8 cellular contexts compared by ENCODE assay signal in the genomic region with DNA sequence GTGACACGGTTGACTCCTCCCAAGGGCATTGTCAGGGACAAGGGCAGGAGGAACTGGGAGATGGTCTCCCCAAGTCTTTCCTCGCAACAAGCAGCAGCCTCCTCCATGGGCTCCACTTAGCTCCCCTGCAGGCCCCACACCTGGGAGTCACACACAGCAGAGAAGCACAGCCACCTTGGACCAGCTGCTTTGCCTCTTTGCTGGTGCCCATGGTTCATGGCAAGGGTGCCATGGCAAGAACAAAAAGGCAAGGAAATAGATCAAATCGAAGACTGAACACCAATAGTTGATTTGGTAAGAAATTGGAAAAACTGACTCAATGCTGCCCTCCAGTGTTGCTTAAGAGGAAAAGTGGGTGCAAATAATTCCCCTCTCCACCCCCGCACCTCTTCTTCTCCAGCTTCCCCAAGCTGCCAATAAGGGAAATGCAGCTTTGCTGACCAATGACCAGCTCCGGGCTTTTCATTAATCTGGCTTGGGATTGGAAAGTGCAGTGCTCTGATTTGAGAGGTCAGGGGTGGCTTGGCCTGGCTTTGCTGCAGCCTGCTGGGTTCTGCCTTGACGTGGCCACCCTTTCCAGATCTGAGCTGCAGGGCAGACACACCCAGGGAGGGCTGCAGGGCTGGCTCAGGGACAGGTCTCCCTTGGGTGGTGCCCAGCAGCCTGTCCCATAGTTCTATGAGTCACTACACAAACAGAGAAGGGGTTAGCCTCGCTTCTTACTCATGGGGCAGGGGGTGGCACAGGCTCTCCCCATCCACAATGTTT.
A peak's percentile ranks its signal among the peaks of the same experiment; 100 is the strongest.
DNase-seq lines count a peak whose midpoint lies in the region; ATAC-seq, FAIRE-seq and TF ChIP-seq lines count a peak whose summit lies in the region.

No MANE protein-coding gene starts in this region.

- no peak overlapping the region for H3K23ac ChIP-seq in mesendoderm (ENCODE audit: low read length)

- H2BK5ac ChIP-seq in mesendoderm (ENCODE audit: low read length), result no peak overlapping the region

- peak; percentile 84 to 90 for TF ChIP-seq CTCF in endothelial cell of umbilical vein (IDR thresholded peaks at IDR 0.05; ENCODE audit: extremely low read depth in 1 of 2, insufficient read depth in 1 of 2, low read depth in 1 of 2, low read length in 2 of 2)

- H3K4me1 ChIP-seq in endothelial cell of umbilical vein (ENCODE audit: control insufficient read depth, extremely low read depth, insufficient read depth, low read length) (peaks cover 5% of the 10 kb centered on the region), mesendoderm (ENCODE audit: control insufficient read depth, low read depth, low read length) (no peaks in the 10 kb centered on the region)

- H4K5ac ChIP-seq in mesendoderm (ENCODE audit: low read length), result no peak overlapping the region

- H3K56ac ChIP-seq in mesendoderm (ENCODE audit: low read length), result peak overlapping the region; percentile 51

- no peaks in the 10 kb centered on the region for H4K20me1 ChIP-seq in endothelial cell of umbilical vein (replicated peaks; ENCODE audit: control insufficient read depth, extremely low read depth, insufficient read depth, low read length)

- H3K4ac ChIP-seq in mesendoderm (ENCODE audit: low read depth, low read length), result no peak overlapping the region

- POLR2A ChIA-PET in endothelial cell of umbilical vein (lab: Charles Lee), result no interaction called here

- H3K27ac ChIP-seq in endothelial cell of umbilical vein (ENCODE audit: insufficient read depth, low read depth, low read length) (no peak overlapping the region), mesendoderm (ENCODE audit: low read depth, low read length) (no peak overlapping the region)

- H2AFZ ChIP-seq in endothelial cell of umbilical vein (ENCODE audit: low read depth, low read length), result no peak overlapping the region

- H3K36me3 ChIP-seq in endothelial cell of umbilical vein (ENCODE audit: control insufficient read depth in 2 of 2, extremely low read depth in 1 of 2, insufficient read depth in 2 of 2, low read length in 2 of 2), result no peaks in the 10 kb centered on the region
- no peaks in the 10 kb centered on the region for H3K36me3 ChIP-seq in mesendoderm (ENCODE audit: control insufficient read depth, insufficient read depth, low read length)

- H4K8ac ChIP-seq in mesendoderm (ENCODE audit: low read depth, low read length), result no peak overlapping the region

- no peaks in the 10 kb centered on the region for H3K9me1 ChIP-seq in endothelial cell of umbilical vein (replicated peaks; ENCODE audit: control insufficient read depth, extremely low read depth, insufficient read depth, low read length)

- H3K79me2 ChIP-seq in endothelial cell of umbilical vein (ENCODE audit: control insufficient read depth, insufficient read depth, low read length) (no peaks in the 10 kb centered on the region), mesendoderm (ENCODE audit: control insufficient read depth, insufficient read depth, low read length) (no peaks in the 10 kb centered on the region)

- H2BK15ac ChIP-seq in mesendoderm (replicated peaks; ENCODE audit: low read depth), result no peak overlapping the region

- no peak for TF ChIP-seq POLR2A in endothelial cell of umbilical vein (IDR thresholded peaks at IDR 0.05; ENCODE audit: low read depth, low read length)

- no peaks in the 10 kb centered on the region for H3K9me3 ChIP-seq in endothelial cell of umbilical vein (replicated peaks; ENCODE audit: control insufficient read depth, insufficient read depth, low read length)

- dilution Hi-C loops in endothelial cell of umbilical vein (cut with MboI; ENCODE audit: extremely low pct_ligation_motif_present, low sequenced_read_pairs), result loop anchor here (25.0 kb wide), 1 partner anchor 276 kb away; no protein-coding TSS in a partner anchor

- no peak overlapping the region for H2BK120ac ChIP-seq in mesendoderm (ENCODE audit: low read depth, low read length)

- ATAC-seq in HG02981 (IDR thresholded peaks at IDR 0.05; ENCODE audit: unreplicated experiment), result peak; percentile 36

- H3K4me3 ChIP-seq in endothelial cell of umbilical vein (replicated peaks in 1 of 3; ENCODE audit: insufficient read depth in 1 of 3, low read depth in 1 of 3, low read length in 3 of 3) (no peak overlapping the region), mesendoderm (ENCODE audit: low read length) (no peak overlapping the region)

- H3K18ac ChIP-seq in mesendoderm (ENCODE audit: low read length), result no peak overlapping the region

- peaks cover 13 to 18% of the 10 kb centered on the region in 2 experiments for H3K27me3 ChIP-seq in endothelial cell of umbilical vein (ENCODE audit: control insufficient read depth in 2 of 2, insufficient read depth in 2 of 2, low read length in 2 of 2)
- H3K27me3 ChIP-seq in mesendoderm (ENCODE audit: insufficient read depth, low read length, poor library complexity), result peaks cover 3% of the 10 kb centered on the region

- H3K9ac ChIP-seq in endothelial cell of umbilical vein (replicated peaks; ENCODE audit: extremely low read depth, insufficient read depth, low read length) (no peak overlapping the region), mesendoderm (ENCODE audit: low read length) (no peak overlapping the region)

- CTCF ChIA-PET in endothelial cell of umbilical vein (lab: Charles Lee), result interaction anchor here (0.6 to 5.9 kb wide), 63 partner anchors 9 to 819 kb away, joined by 3 to 155 read pairs (median 4); a partner anchor contains a TSS

- peak; percentile 46 for DNase-seq in stimulated activated CD4-positive, alpha-beta T cell treated with anti-CD3 and anti-CD28 coated beads, Interleukin-4, amount 100 ng/mL, for 24 hours
- no peak for DNase-seq in stimulated activated CD4-positive, alpha-beta T cell treated with anti-CD3 and anti-CD28 coated beads, Interleukin-2, amount 100 ng/mL, for 24 hours
- DNase-seq in NCI-H345 treated with DMSO at 0.1 percent for 48 hours (lab: John Stamatoyannopoulos, UW; ENCODE audit: unreplicated experiment) (peak; percentile 21), endothelial cell of umbilical vein (ENCODE audit: low read depth, low spot score) (peak; percentile 81), mesendoderm (peak; percentile 89), urothelium cell line (ENCODE audit: low spot score) (peak; percentile 86)
- DNase-seq in activated CD4-positive, alpha-beta T cell treated with anti-CD3 and anti-CD28 coated beads, Interleukin-2, amount 50 U/mL, for 24 hours (ENCODE audit: low read depth in 1 of 2, low spot score in 1 of 2), result peak; percentile 14 to 27

- H3K4me2 ChIP-seq in endothelial cell of umbilical vein (ENCODE audit: insufficient read depth, low read length) (no peak overlapping the region), mesendoderm (ENCODE audit: low read length) (no peak overlapping the region)

- H3K79me1 ChIP-seq in mesendoderm (ENCODE audit: low read length), result no peaks in the 10 kb centered on the region

- no peak overlapping the region for H2AK5ac ChIP-seq in mesendoderm (ENCODE audit: low read length)

- FAIRE-seq in endothelial cell of umbilical vein (lab: Jason Lieb, UNC) (peak; percentile 95), urothelium cell line (lab: Jason Lieb, UNC) (peak; percentile 5)

- intact Hi-C loops in endothelial cell of umbilical vein (cut with micrococcal nuclease), result loop anchor here (1.0 to 2.0 kb wide), 7 partner anchors 49 to 828 kb away; a partner anchor contains a TSS

- WGBS in mesendoderm (ENCODE audit: extremely low coverage, insufficient coverage, low lambda C conversion rate), result no CpG with 5 or more reads among the region's 7 CpGs

- BruUV-seq in endothelial cell of umbilical vein (replicated peaks; lab: Mats Ljungman, UMichigan), result no TSS peak

TF ChIP-seq in endothelial cell of umbilical vein, 7 proteins besides CTCF, POLR2A, EP300 and RAD21:
- TF ChIP-seq EZH2 (IDR thresholded peaks at IDR 0.05; ENCODE audit: borderline replicate concordance, low read depth, low read length, severe bottlenecking) (peak; percentile 10), FOS (IDR thresholded peaks at IDR 0.05; ENCODE audit: borderline replicate concordance, insufficient read depth, low read length) (peak; percentile 39)
- TF ChIP-seq, protein P1, sequence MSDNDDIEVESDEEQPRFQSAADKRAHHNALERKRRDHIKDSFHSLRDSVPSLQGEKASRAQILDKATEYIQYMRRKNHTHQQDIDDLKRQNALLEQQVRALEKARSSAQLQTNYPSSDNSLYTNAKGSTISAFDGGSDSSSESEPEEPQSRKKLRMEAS (IDR thresholded peaks at IDR 0.05; ENCODE audit: insufficient read depth, insufficient read length), result no peak

Comparison
In these comparisons a context has a peak if more than half of its experiments do, and no peak if none do; other contexts are left out.
1. DNase-seq: peak in stimulated activated CD4-positive, alpha-beta T cell treated with anti-CD3 and anti-CD28 coated beads, Interleukin-4, amount 100 ng/mL, for 24 hours (single experiment), NCI-H345 treated with DMSO at 0.1 percent for 48 hours (single experiment), activated CD4-positive, alpha-beta T cell treated with anti-CD3 and anti-CD28 coated beads, Interleukin-2, amount 50 U/mL, for 24 hours (2 of 2), endothelial cell of umbilical vein (single experiment), mesendoderm (single experiment) and urothelium cell line (single experiment); none in stimulated activated CD4-positive, alpha-beta T cell treated with anti-CD3 and anti-CD28 coated beads, Interleukin-2, amount 100 ng/mL, for 24 hours (0 of 2).